23 cellular contexts compared by ENCODE assay signal in genomic region chr17:14953405-14953804, GRCh38.
"Had no signal": no experiment of that assay in that cellular context is flagged by ENCODE, and none has a peak within 500 bp of the region (broad histone marks: within the 10 kb centered on the region; RNA-seq: fewer than 3 reads in every experiment).

No MANE protein-coding gene starts in this region.

- H3K27me3 ChIP-seq: colonic mucosa, gastrocnemius medialis had no signal

- H3K4me3 ChIP-seq: colonic mucosa, coronary artery, dorsolateral prefrontal cortex, esophagus squamous epithelium, gastrocnemius medialis, gastroesophageal sphincter, heart left ventricle, heart right ventricle had no signal

- H3K4me1 ChIP-seq: colonic mucosa, esophagus squamous epithelium, foreskin keratinocyte, gastrocnemius medialis, gastroesophageal sphincter, heart left ventricle, heart right ventricle had no signal

- ATAC-seq: effector memory CD8-positive, alpha-beta T cell; esophagus mucosa; foreskin keratinocyte; gastrocnemius medialis; gastroesophageal sphincter; heart left ventricle; heart right ventricle had no signal

- H3K36me3 ChIP-seq: colonic mucosa, esophagus squamous epithelium, gastrocnemius medialis, gastroesophageal sphincter, heart left ventricle, heart right ventricle had no signal

- H3K27ac ChIP-seq: colonic mucosa, coronary artery, dorsolateral prefrontal cortex, epithelial cell of prostate, esophagus squamous epithelium, foreskin keratinocyte, gastrocnemius medialis, gastroesophageal sphincter, heart left ventricle, heart right ventricle had no signal

- H3K9me3 ChIP-seq: colonic mucosa, esophagus squamous epithelium, gastrocnemius medialis, gastroesophageal sphincter, heart left ventricle, heart right ventricle had no signal

- DNase-seq: colonic mucosa; cortex of kidney; dermis blood vessel endothelial cell; dorsolateral prefrontal cortex; effector CD4-positive, alpha-beta T cell; effector CD8-positive, alpha-beta T cell; effector memory CD4-positive, alpha-beta T cell; effector memory CD8-positive, alpha-beta T cell; endodermal cell; erythroblast; esophagus squamous epithelium; foreskin fibroblast; foreskin keratinocyte; foreskin melanocyte; gastrocnemius medialis; glutamatergic neuron; head of caudate nucleus; heart left ventricle; heart right ventricle had no signal
